ENCODE assay signal across 13 cellular contexts in the genomic region with DNA sequence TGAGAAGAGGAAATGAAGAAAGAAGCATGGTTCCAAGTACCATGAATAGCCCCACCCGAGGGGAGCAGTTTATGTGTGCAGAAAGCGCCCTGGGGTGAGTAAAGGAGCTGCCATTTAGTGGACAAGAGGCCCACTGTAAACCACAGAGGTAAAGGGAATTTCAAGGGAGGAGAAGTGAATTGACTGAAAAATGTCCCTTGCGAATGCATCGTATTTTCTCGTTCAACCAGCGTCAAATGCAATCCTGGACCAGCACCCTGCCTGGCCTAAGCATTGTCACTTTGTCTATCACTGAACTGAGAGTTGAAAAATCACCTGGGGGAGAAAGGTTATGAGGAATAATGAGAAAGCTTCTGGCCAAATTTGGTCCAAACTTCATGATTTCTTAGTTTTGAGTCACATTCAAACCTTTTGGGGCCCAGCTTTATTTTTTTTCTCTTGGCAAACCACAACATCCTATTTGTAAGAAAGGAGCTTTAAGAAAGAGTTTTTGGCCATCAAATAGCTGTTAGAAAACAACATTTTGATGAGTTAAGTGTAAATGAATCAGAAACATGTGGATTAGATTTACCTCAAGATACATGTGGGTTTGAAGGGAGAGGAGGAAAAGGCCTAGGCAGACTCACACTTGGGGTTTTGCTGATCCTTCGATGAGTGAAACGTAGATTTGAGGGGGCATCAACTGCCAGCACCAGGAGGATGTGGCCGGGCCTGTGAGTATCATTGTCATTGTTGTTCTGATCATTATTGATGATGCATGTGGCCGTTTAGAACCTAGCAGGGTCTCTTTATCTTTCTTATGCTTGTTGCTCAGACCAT.
A peak's percentile ranks its signal among the peaks of the same experiment; 100 is the strongest.
DNase-seq lines count a peak whose midpoint lies in the region; ATAC-seq lines count a peak whose summit lies in the region.
"Had no signal": no experiment of that assay in that cellular context is flagged by ENCODE, and none has a peak within 500 bp of the region (broad histone marks: within the 10 kb centered on the region; RNA-seq: fewer than 3 reads in every experiment).

No MANE protein-coding gene starts in this region.

- no peaks in the 10 kb centered on the region for H3K27me3 ChIP-seq in HAP-1 (ENCODE audit: low read depth)
- H3K27me3 ChIP-seq: esophagus muscularis mucosa, sigmoid colon, suprapubic skin had no signal

- ATAC-seq in HG02870 (IDR thresholded peaks at IDR 0.05; ENCODE audit: unreplicated experiment): peak; percentile 64
- peak; percentile 88 for ATAC-seq in activated T-helper 17 cell treated with anti-CD3 and anti-CD28 coated beads, Interleukin-2, amount 50 U/mL, for 72 hours (replicated peaks)

- peaks cover 3% of the 10 kb centered on the region for H3K27me3 Mint-ChIP-seq in activated T-helper 17 cell treated with anti-CD3 and anti-CD28 coated beads, Interleukin-2, amount 50 U/mL, for 72 hours

- peaks cover 5% of the 10 kb centered on the region for H3K36me3 Mint-ChIP-seq in activated T-helper 17 cell treated with anti-CD3 and anti-CD28 coated beads, Interleukin-2, amount 50 U/mL, for 72 hours (ENCODE audit: low read depth)

- no peaks in the 10 kb centered on the region for H3K36me3 ChIP-seq in HAP-1 (replicated peaks)
- H3K36me3 ChIP-seq: esophagus muscularis mucosa, sigmoid colon, suprapubic skin had no signal

- no peak overlapping the region for H3K4me3 ChIP-seq in HAP-1
- H3K4me3 ChIP-seq: esophagus muscularis mucosa, sigmoid colon, suprapubic skin had no signal

- no peaks in the 10 kb centered on the region for H3K9me3 Mint-ChIP-seq in activated T-helper 17 cell treated with anti-CD3 and anti-CD28 coated beads, Interleukin-2, amount 50 U/mL, for 72 hours

- peaks cover 16% of the 10 kb centered on the region for H3K4me1 Mint-ChIP-seq in activated T-helper 17 cell treated with anti-CD3 and anti-CD28 coated beads, Interleukin-2, amount 50 U/mL, for 72 hours

- no peaks in the 10 kb centered on the region for H3K4me1 ChIP-seq in HAP-1
- H3K4me1 ChIP-seq: esophagus muscularis mucosa, sigmoid colon, suprapubic skin had no signal

- no peak overlapping the region for H3K27ac Mint-ChIP-seq in activated T-helper 17 cell treated with anti-CD3 and anti-CD28 coated beads, Interleukin-2, amount 50 U/mL, for 72 hours

- peak; percentile 79 for DNase-seq in activated CD4-positive, alpha-beta T cell treated with anti-CD3 and anti-CD28 coated beads for 48 hours
- DNase-seq in activated CD4-positive, alpha-beta T cell treated with anti-CD3 and anti-CD28 coated beads, Interleukin-2, amount 50 U/mL, for 4 hours: no peak
- peak; percentile 15 for DNase-seq in stimulated activated CD8-positive, alpha-beta memory T cell treated with anti-CD3 and anti-CD28 coated beads, Interleukin-4, amount 100 ng/mL, for 24 hours (ENCODE audit: low read depth)
- no peak for DNase-seq in middle frontal gyrus (ENCODE audit: extremely low spot score, low spot score)
- no peak for DNase-seq in HAP-1 (ENCODE audit: low spot score in 2 of 2)
- DNase-seq in NCI-H2171 (lab: John Stamatoyannopoulos, UW): no peak
- DNase-seq: DND-41, NCI-H146, sigmoid colon had no signal

- in situ Hi-C loops in HAP-1 (cut with MboI; ENCODE audit: low sequenced_read_pairs): no loop called here

- H3K9me3 ChIP-seq in HAP-1: 0 out of 2 replicates have a peak, but pooled peaks cover 2% of the 10 kb centered on the region
- H3K9me3 ChIP-seq: sigmoid colon, suprapubic skin had no signal

- H3K4me3 Mint-ChIP-seq in activated T-helper 17 cell treated with anti-CD3 and anti-CD28 coated beads, Interleukin-2, amount 50 U/mL, for 72 hours: no peak overlapping the region

Comparison
In these comparisons a context has a peak if more than half of its experiments do, and no peak if none do; other contexts are left out.
1. DNase-seq: peak in activated CD4-positive, alpha-beta T cell treated with anti-CD3 and anti-CD28 coated beads for 48 hours (single experiment) and stimulated activated CD8-positive, alpha-beta memory T cell treated with anti-CD3 and anti-CD28 coated beads, Interleukin-4, amount 100 ng/mL, for 24 hours (single experiment); none in activated CD4-positive, alpha-beta T cell treated with anti-CD3 and anti-CD28 coated beads, Interleukin-2, amount 50 U/mL, for 4 hours (0 of 2), middle frontal gyrus (single experiment), HAP-1 (0 of 2) and NCI-H2171 (single experiment).